ENCODE assay signal across 7 cellular contexts in genomic region chr7:154436560-154436959, GRCh38.
"Had no signal": no experiment of that assay in that cellular context is flagged by ENCODE, and none has a peak within 500 bp of the region (broad histone marks: within the 10 kb centered on the region; RNA-seq: fewer than 3 reads in every experiment).

No MANE protein-coding gene starts in this region.

- H3K4me3 Mint-ChIP-seq: IgD-negative memory B cell had no signal

- H3K27ac Mint-ChIP-seq: IgD-negative memory B cell had no signal

- H3K27ac ChIP-seq: HL-60 had no signal

- DNase-seq: IMR-90, KBM-7, KG1 had no signal

- H3K27me3 Mint-ChIP-seq: IgD-negative memory B cell had no signal

- FAIRE-seq: HepG2, HTR-8/SVneo had no signal

- ATAC-seq: HepG2 had no signal

- H3K4me1 Mint-ChIP-seq: IgD-negative memory B cell had no signal

- H3K36me3 Mint-ChIP-seq: IgD-negative memory B cell had no signal
